ENCODE assay signal across 9 cellular contexts in the genomic region with DNA sequence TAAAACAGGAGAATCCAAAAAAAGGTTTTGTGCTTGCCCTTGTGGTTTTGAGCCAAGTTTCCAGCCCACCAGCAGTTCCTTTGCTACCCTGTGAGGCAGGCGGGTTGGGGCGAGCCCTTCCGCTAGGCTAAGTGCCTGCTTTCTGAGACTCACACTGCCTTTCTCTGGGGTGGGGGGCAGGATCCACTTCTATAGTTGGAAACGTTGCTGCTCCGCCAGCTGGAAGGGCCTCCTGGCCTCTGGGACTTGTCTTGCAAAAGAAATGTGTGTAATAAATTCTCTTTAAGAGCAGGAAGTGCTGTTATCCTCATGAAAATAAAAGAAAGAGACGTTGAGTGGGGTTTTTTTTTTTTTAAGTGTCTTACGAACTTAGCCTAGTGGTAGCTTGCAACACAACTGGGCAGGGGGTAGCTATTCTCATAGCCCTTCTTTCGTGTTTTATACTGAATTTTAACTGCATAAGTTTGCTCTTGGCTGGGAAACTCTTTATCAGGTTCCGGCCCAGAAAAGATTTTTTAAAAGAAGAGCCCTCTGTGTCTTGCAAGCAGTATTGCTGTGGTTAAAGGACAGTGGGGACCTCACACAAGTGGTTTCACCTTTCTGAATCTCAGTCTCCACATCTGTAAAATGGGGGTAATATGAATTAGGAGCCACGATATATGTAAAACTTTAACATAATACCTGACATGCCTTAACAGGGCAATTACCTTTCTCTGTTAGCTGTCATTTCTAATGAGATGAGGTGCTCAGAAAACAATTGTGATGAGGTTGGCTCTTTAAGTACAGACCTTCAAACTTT. TPM values are rescaled to one million over a fixed set of nuclear protein-coding genes. Genes with fewer than 3 reads are reported as not detected.
DNase-seq lines count a peak whose midpoint lies in the region; ATAC-seq and TF ChIP-seq lines count a peak whose summit lies in the region.
"Had no signal": no experiment of that assay in that cellular context is flagged by ENCODE, and none has a peak within 500 bp of the region (broad histone marks: within the 10 kb centered on the region; RNA-seq: fewer than 3 reads in every experiment).

No MANE protein-coding gene starts in this region.

- H3K27me3 Mint-ChIP-seq in activated T-cell treated with anti-CD3 and anti-CD28 coated beads, Interleukin-2, amount 50 U/mL, for 4 hours (ENCODE audit: low read depth) = no peaks in the 10 kb centered on the region
- no peaks in the 10 kb centered on the region for H3K27me3 Mint-ChIP-seq in activated B cell treated with CpG ODN at 0.5 μM for 24 hours

- H3K36me3 ChIP-seq in right atrium auricular region (peaks cover 28% of the 10 kb centered on the region), tibial artery (peaks cover 25 to 88% (median 57%) of the 10 kb centered on the region in 3 donors)

- peak overlapping the region; percentile 19 to 74 for H3K27ac ChIP-seq in right atrium auricular region
- H3K27ac ChIP-seq in tibial artery = peak overlapping the region; percentile 63 to 64

- H3K27ac Mint-ChIP-seq in activated B cell treated with CpG ODN at 0.5 μM for 24 hours = peak overlapping the region; percentile 93

- intact Hi-C loops in activated B cell treated with CpG ODN at 0.5 μM for 24 hours (cut with micrococcal nuclease) = loop anchor here (10.0 kb wide), 1 partner anchor 300 kb away; a partner anchor contains a TSS
- intact Hi-C loops in tibial artery (cut with DNase I; ENCODE audit: low total_unique reads) = no loop called here

- peak overlapping the region; percentile 79 for H3K4me3 Mint-ChIP-seq in activated T-cell treated with anti-CD3 and anti-CD28 coated beads, Interleukin-2, amount 50 U/mL, for 4 hours
- H3K4me3 Mint-ChIP-seq in activated B cell treated with CpG ODN at 0.5 μM for 24 hours = peak overlapping the region; percentile 85

- no peak for ATAC-seq in activated T-cell treated with anti-CD3 and anti-CD28 coated beads, Interleukin-2, amount 50 U/mL, for 4 hours
- no peak for ATAC-seq in activated B cell treated with CpG ODN at 0.5 μM for 24 hours (ENCODE audit: low read depth)

- H3K9me3 Mint-ChIP-seq in activated T-cell treated with anti-CD3 and anti-CD28 coated beads, Interleukin-2, amount 50 U/mL, for 4 hours = no peaks in the 10 kb centered on the region
- H3K9me3 Mint-ChIP-seq in activated B cell treated with CpG ODN at 0.5 μM for 24 hours = no peaks in the 10 kb centered on the region

- H3K4me1 ChIP-seq in right atrium auricular region (peaks cover 0 to 86% of the 10 kb centered on the region in 2 donors), tibial artery (peaks cover 5 to 69% (median 59%) of the 10 kb centered on the region in 4 donors)

- POLR2A ChIA-PET in activated B cell treated with CpG ODN at 0.5 μM for 24 hours (lab: Charles Lee) = interaction anchor here (0.7 to 22.4 kb wide), 8 partner anchors 9 to 359 kb away, joined by 3 to 763 read pairs (median 6); a partner anchor contains a TSS

- peaks cover 64% of the 10 kb centered on the region for H3K4me1 Mint-ChIP-seq in activated T-cell treated with anti-CD3 and anti-CD28 coated beads, Interleukin-2, amount 50 U/mL, for 4 hours (ENCODE audit: low read depth)
- H3K4me1 Mint-ChIP-seq in activated B cell treated with CpG ODN at 0.5 μM for 24 hours = peaks cover 95% of the 10 kb centered on the region

- H3K36me3 Mint-ChIP-seq in activated T-cell treated with anti-CD3 and anti-CD28 coated beads, Interleukin-2, amount 50 U/mL, for 4 hours (ENCODE audit: insufficient read depth) = peaks cover 19% of the 10 kb centered on the region
- peaks cover 59% of the 10 kb centered on the region for H3K36me3 Mint-ChIP-seq in activated B cell treated with CpG ODN at 0.5 μM for 24 hours (ENCODE audit: low read depth)

- CTCF ChIA-PET in activated B cell treated with CpG ODN at 0.5 μM for 24 hours (lab: Charles Lee) = interaction anchor here (3.0 to 6.4 kb wide), 2 partner anchors 9 to 19 kb away, joined by 21 to 59 read pairs; a partner anchor contains a TSS

- H3K27me3 ChIP-seq in right atrium auricular region (no peaks in the 10 kb centered on the region), tibial artery (no peaks in the 10 kb centered on the region)

- no peak for DNase-seq in activated T-cell treated with anti-CD3 and anti-CD28 coated beads, Interleukin-2, amount 50 U/mL, for 4 hours
- no peak for DNase-seq in activated T-cell treated with anti-CD3 and anti-CD28 coated beads for 4 hours
- no peak for DNase-seq in activated B cell treated with CpG ODN at 0.5 μM for 24 hours
- peak; percentile 94 for DNase-seq in right atrium auricular region (ENCODE audit: low spot score)
- DNase-seq in tibial artery = peak; percentile 90 to 93
- no peak for DNase-seq in NCI-H2196 treated with DMSO at 0.1 percent for 48 hours (lab: John Stamatoyannopoulos, UW; ENCODE audit: unreplicated experiment)
- no peak for DNase-seq in effector CD8-positive, alpha-beta T cell (lab: John Stamatoyannopoulos, UW)
- no peak for DNase-seq in NCI-H748 treated with DMSO at 0.1 percent for 48 hours (lab: John Stamatoyannopoulos, UW)
- DNase-seq: effector CD4-positive, alpha-beta T cell had no signal

- H3K9me3 ChIP-seq in right atrium auricular region (no peaks in the 10 kb centered on the region), tibial artery (no peaks in the 10 kb centered on the region)

- TF ChIP-seq CTCF in activated B cell treated with CpG ODN at 0.5 μM for 24 hours (IDR thresholded peaks at IDR 0.05) (no peak), right atrium auricular region (IDR thresholded peaks at IDR 0.05) (no peak), tibial artery (IDR thresholded peaks at IDR 0.05) (no peak)

- no peak overlapping the region for H3K4me3 ChIP-seq in right atrium auricular region
- no peak overlapping the region for H3K4me3 ChIP-seq in tibial artery

RNA-seq across cellular contexts. Expression of a gene that starts 19.8 kb away (rescaled TPM):
- 10 to 100 TPM; 73.6 to 83.6 (median 76.8) TPM for total RNA-seq in activated T-cell treated with anti-CD3 and anti-CD28 coated beads, Interleukin-2, amount 50 U/mL, for 4 hours
- 218 and 225 TPM in 2 replicates for total RNA-seq in activated B cell treated with CpG ODN at 0.5 μM for 24 hours
- 10 to 100 TPM; 37.5 to 47.6 TPM for total RNA-seq in right atrium auricular region

Comparison
In these comparisons a context has a peak if more than half of its experiments do, and no peak if none do; other contexts are left out.
1. DNase-seq: peak in right atrium auricular region (single experiment) and tibial artery (2 of 2); none in activated T-cell treated with anti-CD3 and anti-CD28 coated beads, Interleukin-2, amount 50 U/mL, for 4 hours (single experiment), activated T-cell treated with anti-CD3 and anti-CD28 coated beads for 4 hours (single experiment), activated B cell treated with CpG ODN at 0.5 μM for 24 hours (single experiment), NCI-H2196 treated with DMSO at 0.1 percent for 48 hours (single experiment), effector CD8-positive, alpha-beta T cell (single experiment) and NCI-H748 treated with DMSO at 0.1 percent for 48 hours (single experiment).